Comparison of ENCODE assay signal across 24 cellular contexts in genomic region chr2:157760949-157761348, GRCh38.
DNase-seq lines count a peak whose midpoint lies in the region; ATAC-seq and TF ChIP-seq lines count a peak whose summit lies in the region.
"Had no signal": no experiment of that assay in that cellular context is flagged by ENCODE, and none has a peak within 500 bp of the region (broad histone marks: within the 10 kb centered on the region; RNA-seq: fewer than 3 reads in every experiment).

No MANE protein-coding gene starts in this region.

- H3K4me1 Mint-ChIP-seq in endodermal cell: peaks cover 2% of the 10 kb centered on the region
- H3K4me1 Mint-ChIP-seq: central memory CD8-positive, alpha-beta T cell had no signal

- H3K9ac ChIP-seq in HCT116 (ENCODE audit: low read length): no peak overlapping the region
- H3K9ac ChIP-seq in endodermal cell (ENCODE audit: extremely low read depth, low read length, poor library complexity, severe bottlenecking): no peak overlapping the region

- peak overlapping the region; percentile 56 for H3K27ac Mint-ChIP-seq in endodermal cell
- H3K27ac Mint-ChIP-seq: CD8-positive, alpha-beta T cell; HFFc6; stimulated activated naive CD8-positive, alpha-beta T cell treated with anti-CD3 and anti-CD28 coated beads, Interleukin-15, Interleukin-2, amounts not matched to agents 100 ng/mL and 50 ng/mL, for 24 hours; type B pancreatic cell had no signal

- H2AFZ ChIP-seq in HCT116 (ENCODE audit: low read depth, low read length, poor library complexity, severe bottlenecking) (no peak overlapping the region), osteoblast (ENCODE audit: low read length) (no peak overlapping the region)
- H2AFZ ChIP-seq: PC-9 had no signal

- H3K4me1 ChIP-seq in HCT116 (ENCODE audit: control insufficient read depth in 1 of 2, insufficient read depth in 2 of 2, low read length in 2 of 2) (no peaks in the 10 kb centered on the region), endodermal cell (ENCODE audit: control insufficient read depth, insufficient read depth, low read length) (no peaks in the 10 kb centered on the region), osteoblast (ENCODE audit: insufficient read depth, low read length) (no peaks in the 10 kb centered on the region)
- H3K4me1 ChIP-seq: pancreas had no signal

- H3K27me3 ChIP-seq in HCT116 (ENCODE audit: insufficient read depth, low read length) (no peaks in the 10 kb centered on the region), endodermal cell (ENCODE audit: control insufficient read depth, insufficient read depth, low read length, poor library complexity, severe bottlenecking) (no peaks in the 10 kb centered on the region), osteoblast (ENCODE audit: insufficient read depth, low read length) (no peaks in the 10 kb centered on the region)
- H3K27me3 ChIP-seq: pancreas had no signal

- TF ChIP-seq CTCF in HCT116 (IDR thresholded peaks at IDR 0.05 in 2 of 3, conservative IDR thresholded peaks at IDR 0.05 in 1 of 3; ENCODE audit: borderline replicate concordance in 1 of 3, insufficient read depth in 1 of 3, low read depth in 2 of 3, low read length in 2 of 3) (no peak), endodermal cell (conservative IDR thresholded peaks at IDR 0.05) (peak; percentile 24), osteoblast (IDR thresholded peaks at IDR 0.05; ENCODE audit: extremely low read depth, low read depth, low read length) (no peak)

- peaks cover 77% of the 10 kb centered on the region for H3K36me3 Mint-ChIP-seq in endodermal cell (ENCODE audit: low read depth)

- DNase-seq in CMK (ENCODE audit: low read depth): peak; percentile 12
- DNase-seq in HCT116 (ENCODE audit: low read depth, low spot score): no peak
- peak; percentile 65 for DNase-seq in OCI-M1 (lab: John Stamatoyannopoulos, UW)
- no peak for DNase-seq in endodermal cell
- no peak for DNase-seq in osteoblast (ENCODE audit: insufficient read length, low spot score, missing footprints)
- no peak for DNase-seq in left cardiac atrium
- DNase-seq: activated CD4-positive, alpha-beta T cell treated with anti-CD3 and anti-CD28 coated beads, Interleukin-2, amount 50 U/mL, for 1 hour; activated gamma-delta T cell; amygdala; CD8-positive, alpha-beta T cell; effector CD4-positive, alpha-beta T cell; glutamatergic neuron; NCI-H2029 treated with DMSO at 0.1 percent for 48 hours; NCI-H524; pancreas; PC-9; stimulated activated CD4-positive, alpha-beta T cell treated with anti-CD3 and anti-CD28 coated beads, Interleukin-2, amount 100 ng/mL, for 24 hours; T1000 had no signal

- H3K9me3 ChIP-seq in HCT116 (ENCODE audit: control insufficient read depth in 1 of 2, insufficient read depth in 1 of 2, low read depth in 1 of 2, low read length in 2 of 2) (no peaks in the 10 kb centered on the region), endodermal cell (ENCODE audit: control insufficient read depth, low read length) (peaks cover 26% of the 10 kb centered on the region), osteoblast (ENCODE audit: low read depth, low read length) (peaks cover 6% of the 10 kb centered on the region)
- H3K9me3 ChIP-seq: pancreas had no signal

- peaks cover 18% of the 10 kb centered on the region for H3K9me3 Mint-ChIP-seq in endodermal cell

- CTCF ChIA-PET in HCT116 (lab: Charles Lee): no interaction called here

- no peak overlapping the region for H3K4me3 Mint-ChIP-seq in endodermal cell
- H3K4me3 Mint-ChIP-seq: CD8-positive, alpha-beta T cell; central memory CD8-positive, alpha-beta T cell; HFFc6; stimulated activated naive CD8-positive, alpha-beta T cell treated with anti-CD3 and anti-CD28 coated beads, Interleukin-15, Interleukin-2, amounts not matched to agents 100 ng/mL and 50 ng/mL, for 24 hours; type B pancreatic cell had no signal

- no peak overlapping the region for H3K4me3 ChIP-seq in HCT116 (replicated peaks in 1 of 2; ENCODE audit: low read depth in 1 of 2, low read length in 2 of 2)
- no peak overlapping the region for H3K4me3 ChIP-seq in endodermal cell (ENCODE audit: low read length)
- no peak overlapping the region for H3K4me3 ChIP-seq in osteoblast (ENCODE audit: insufficient read depth, low read length)
- H3K4me3 ChIP-seq: pancreas, PC-9 had no signal

- POLR2A ChIA-PET in HCT116 (lab: Charles Lee): no interaction called here

- no peaks in the 10 kb centered on the region for H3K9me2 ChIP-seq in HCT116 (ENCODE audit: insufficient read depth)

- H3K4me2 ChIP-seq in HCT116 (ENCODE audit: low read length): no peak overlapping the region
- H3K4me2 ChIP-seq in osteoblast (ENCODE audit: insufficient read depth, low read length): no peak overlapping the region
- H3K4me2 ChIP-seq: PC-9 had no signal

- peak; percentile 15; the same call in 1 of the 2 replicates for TF ChIP-seq RAD21 in HCT116 (IDR thresholded peaks at IDR 0.05; ENCODE audit: low read depth)

- H3K79me2 ChIP-seq in HCT116 (ENCODE audit: insufficient read depth, low read length) (no peaks in the 10 kb centered on the region), osteoblast (ENCODE audit: insufficient read depth, low read length) (peaks cover 20% of the 10 kb centered on the region)

- no TSS peak for BruUV-seq in HCT116 (replicated peaks; lab: Mats Ljungman, UMichigan)

- no peak for TF ChIP-seq POLR2A in HCT116 (IDR thresholded peaks at IDR 0.05; ENCODE audit: borderline replicate concordance, extremely low read depth, insufficient read depth, insufficient read length)

- 88 to 95% methylated on average over 3 to 5 of the region's 5 CpGs for WGBS in endodermal cell (ENCODE audit: insufficient coverage in 1 of 2, insufficient read length in 1 of 2), 2 experiments

- RAD21 ChIA-PET in HCT116 (lab: Charles Lee; ENCODE audit: low non-redundant PET in 1 of 2, low total read pairs in 2 of 2, uncharacterized antibody in 2 of 2, unreplicated experiment in 2 of 2): no interaction called here

- H3K36me3 ChIP-seq in HCT116 (ENCODE audit: control insufficient read depth in 1 of 2, insufficient read depth in 2 of 2, low read length in 2 of 2): peaks cover 4 to 5% of the 10 kb centered on the region in 2 experiments; a peak in 1 of 4 replicates
- H3K36me3 ChIP-seq in endodermal cell (ENCODE audit: control insufficient read depth, insufficient read depth, low read length): peaks cover 61% of the 10 kb centered on the region
- H3K36me3 ChIP-seq in osteoblast (ENCODE audit: insufficient read depth, low read length): peaks cover 68% of the 10 kb centered on the region

- H3K27me3 Mint-ChIP-seq in endodermal cell (ENCODE audit: insufficient read depth): no peaks in the 10 kb centered on the region
- H3K27me3 Mint-ChIP-seq: central memory CD8-positive, alpha-beta T cell; stimulated activated naive CD8-positive, alpha-beta T cell treated with anti-CD3 and anti-CD28 coated beads, Interleukin-15, Interleukin-2, amounts not matched to agents 100 ng/mL and 50 ng/mL, for 24 hours; type B pancreatic cell had no signal

- no peaks in the 10 kb centered on the region for H4K20me1 ChIP-seq in HCT116 (ENCODE audit: insufficient read depth)
- no peaks in the 10 kb centered on the region for H4K20me1 ChIP-seq in osteoblast (ENCODE audit: insufficient read depth, low read length)

- ATAC-seq in HCT116 (no peak), HG02759 (IDR thresholded peaks at IDR 0.05; ENCODE audit: unreplicated experiment) (no peak), GM18907 (IDR thresholded peaks at IDR 0.05; ENCODE audit: unreplicated experiment) (no peak), left cardiac atrium (no peak)
- ATAC-seq: CD8-positive, alpha-beta T cell; pancreas had no signal

- no peak overlapping the region for H3K27ac ChIP-seq in HCT116 (ENCODE audit: low read depth, low read length)
- H3K27ac ChIP-seq in endodermal cell (ENCODE audit: low read depth, low read length): no peak overlapping the region
- H3K27ac ChIP-seq in osteoblast (ENCODE audit: low read depth, low read length): no peak overlapping the region
- H3K27ac ChIP-seq: pancreas, PC-9 had no signal

- intact Hi-C loops in HCT116 (cut with micrococcal nuclease) (no loop called here), left cardiac atrium (cut with DNase I) (no loop called here)

TF ChIP-seq in HCT116, 20 proteins besides CTCF, POLR2A, EP300 and RAD21:
- no peak for TF ChIP-seq MAX (IDR thresholded peaks at IDR 0.05)
- no peak for TF ChIP-seq REST (IDR thresholded peaks at IDR 0.05; ENCODE audit: low read depth)
- no peak for TF ChIP-seq YY1 (IDR thresholded peaks at IDR 0.05; ENCODE audit: extremely low read depth, insufficient replicate concordance, low read depth, low read length)
- TF ChIP-seq ZFX (IDR thresholded peaks at IDR 0.05): no peak

Comparison
In these comparisons a context has a peak if more than half of its experiments do, and no peak if none do; other contexts are left out.
1. DNase-seq: peak in CMK (single experiment) and OCI-M1 (single experiment); none in HCT116 (single experiment), endodermal cell (single experiment), osteoblast (single experiment) and left cardiac atrium (single experiment).